Comparison of ENCODE assay signal across 24 cellular contexts in genomic region chrX:106980952-106981626, GRCh38.
"Had no signal": no experiment of that assay in that cellular context is flagged by ENCODE, and none has a peak within 500 bp of the region (broad histone marks: within the 10 kb centered on the region; RNA-seq: fewer than 3 reads in every experiment).

No MANE protein-coding gene starts in this region.

- H2AFZ ChIP-seq: hepatocyte had no signal

- H3K36me3 ChIP-seq: left lung, neutrophil, right atrium auricular region, spleen, tibial nerve, uterus had no signal

- H3K9me3 Mint-ChIP-seq: naive thymus-derived CD8-positive, alpha-beta T cell; nephron; stimulated activated effector memory CD8-positive, alpha-beta T cell treated with anti-CD3 and anti-CD28 coated beads, Interleukin-12 subunit alpha, Interleukin-12 subunit beta, amount 100 ng/mL, for 72 hours; stimulated activated naive CD8-positive, alpha-beta T cell treated with anti-CD3 and anti-CD28 coated beads, Interleukin-15, Interleukin-2, amounts not matched to agents 100 ng/mL and 50 ng/mL, for 24 hours; type B pancreatic cell had no signal

- H3K79me2 ChIP-seq: hepatocyte had no signal

- H3K9me3 ChIP-seq: heart right ventricle, left lung, neutrophil, right atrium auricular region, spleen, tibial nerve, uterus had no signal

- DNase-seq: heart right ventricle; islet precursor cell; left lung; mesendoderm; naive thymus-derived CD8-positive, alpha-beta T cell; occipital lobe; spleen; stimulated activated CD4-positive, alpha-beta T cell treated with anti-CD3 and anti-CD28 coated beads, Interleukin-4, amount 100 ng/mL, for 24 hours; stimulated activated naive CD4-positive, alpha-beta T cell; uterus had no signal

- H3K4me1 Mint-ChIP-seq: mesothelial cell of epicardium; naive thymus-derived CD8-positive, alpha-beta T cell; nephron; neural crest cell; stimulated activated effector memory CD8-positive, alpha-beta T cell treated with anti-CD3 and anti-CD28 coated beads, Interleukin-12 subunit alpha, Interleukin-12 subunit beta, amount 100 ng/mL, for 72 hours had no signal

- H3K36me3 Mint-ChIP-seq: stimulated activated effector memory CD8-positive, alpha-beta T cell treated with anti-CD3 and anti-CD28 coated beads, Interleukin-12 subunit alpha, Interleukin-12 subunit beta, amount 100 ng/mL, for 72 hours; type B pancreatic cell had no signal

- ATAC-seq: heart right ventricle; left lung; naive thymus-derived CD8-positive, alpha-beta T cell; sciatic nerve; stimulated activated effector memory CD8-positive, alpha-beta T cell treated with anti-CD3 and anti-CD28 coated beads, Interleukin-12 subunit alpha, Interleukin-12 subunit beta, amount 100 ng/mL, for 72 hours had no signal

- H3K4me3 ChIP-seq: heart right ventricle, hepatocyte, left lung, lung, right atrium auricular region, skin epidermis, spleen, tibial nerve, uterus had no signal

- H3K27me3 Mint-ChIP-seq: naive thymus-derived CD8-positive, alpha-beta T cell; progenitor cell of endocrine pancreas; stimulated activated naive CD8-positive, alpha-beta T cell treated with anti-CD3 and anti-CD28 coated beads, Interleukin-15, Interleukin-2, amounts not matched to agents 100 ng/mL and 50 ng/mL, for 24 hours; type B pancreatic cell had no signal

- H3K4me1 ChIP-seq: heart right ventricle, left lung, right atrium auricular region, spleen, tibial nerve, uterus had no signal

- H3K27me3 ChIP-seq: hepatocyte, neutrophil, right atrium auricular region, tibial nerve, uterus had no signal

- H3K4me3 Mint-ChIP-seq: mesothelial cell of epicardium; naive thymus-derived CD8-positive, alpha-beta T cell; nephron; neural crest cell; stimulated activated effector memory CD8-positive, alpha-beta T cell treated with anti-CD3 and anti-CD28 coated beads, Interleukin-12 subunit alpha, Interleukin-12 subunit beta, amount 100 ng/mL, for 72 hours; stimulated activated naive CD8-positive, alpha-beta T cell treated with anti-CD3 and anti-CD28 coated beads, Interleukin-15, Interleukin-2, amounts not matched to agents 100 ng/mL and 50 ng/mL, for 24 hours; type B pancreatic cell had no signal

- H3K27ac Mint-ChIP-seq: mesothelial cell of epicardium; naive thymus-derived CD8-positive, alpha-beta T cell; nephron; progenitor cell of endocrine pancreas; stimulated activated effector memory CD8-positive, alpha-beta T cell treated with anti-CD3 and anti-CD28 coated beads, Interleukin-12 subunit alpha, Interleukin-12 subunit beta, amount 100 ng/mL, for 72 hours; stimulated activated naive CD8-positive, alpha-beta T cell treated with anti-CD3 and anti-CD28 coated beads, Interleukin-15, Interleukin-2, amounts not matched to agents 100 ng/mL and 50 ng/mL, for 24 hours; type B pancreatic cell had no signal

- H3K4me2 ChIP-seq: hepatocyte had no signal

- H3K27ac ChIP-seq: heart right ventricle, hepatocyte, left lung, neutrophil, right atrium auricular region, skin epidermis, spleen, tibial nerve, uterus had no signal
